Comparison of ENCODE assay signal across 9 cellular contexts in genomic region chr15:58269455-58270414, GRCh38.
DNase-seq lines count a peak whose midpoint lies in the region; ATAC-seq and TF ChIP-seq lines count a peak whose summit lies in the region.
"Had no signal": no experiment of that assay in that cellular context is flagged by ENCODE, and none has a peak within 500 bp of the region (broad histone marks: within the 10 kb centered on the region; RNA-seq: fewer than 3 reads in every experiment).

No MANE protein-coding gene starts in this region.

- POLR2A ChIA-PET in activated CD4-positive, alpha-beta T cell treated with anti-CD3 and anti-CD28 coated beads, Interleukin-2, amount 10 ng/mL, durations not matched to agents 7 days and 5 days (lab: Charles Lee): interaction anchor here (0.6 kb wide), 2 partner anchors 246 to 478 kb away, joined by 3 to 11 read pairs; no protein-coding TSS in a partner anchor

- H3K27ac Mint-ChIP-seq in activated CD4-positive, alpha-beta T cell treated with anti-CD3 and anti-CD28 coated beads, Interleukin-2, amount 10 ng/mL, durations not matched to agents 7 days and 5 days: no peak overlapping the region
- H3K27ac Mint-ChIP-seq in natural killer cell: peak overlapping the region; percentile 50 to 75

- peak; percentile 71 for DNase-seq in AG20443 (ENCODE audit: low spot score)
- peak; percentile 63 for DNase-seq in GM12865 (ENCODE audit: low read depth)
- peak; percentile 62 for DNase-seq in NCI-H2171 treated with DMSO at 0.1 percent for 48 hours (lab: John Stamatoyannopoulos, UW)
- peak; percentile 63 for DNase-seq in activated CD4-positive, alpha-beta T cell treated with anti-CD3 and anti-CD28 coated beads, Interleukin-2, amount 10 ng/mL, durations not matched to agents 7 days and 5 days
- peak; percentile 49 for DNase-seq in fibroblast of gingiva (ENCODE audit: low read depth)
- DNase-seq in natural killer cell: no peak

- peak; percentile 80 to 97 (median 91) for ATAC-seq in natural killer cell
- no peak for ATAC-seq in HG03354 (IDR thresholded peaks at IDR 0.05; ENCODE audit: poor library complexity, severe bottlenecking, unreplicated experiment)
- ATAC-seq in GM19467 (IDR thresholded peaks at IDR 0.05; ENCODE audit: unreplicated experiment): no peak

- no peaks in the 10 kb centered on the region for H3K27me3 Mint-ChIP-seq in activated CD4-positive, alpha-beta T cell treated with anti-CD3 and anti-CD28 coated beads, Interleukin-2, amount 10 ng/mL, durations not matched to agents 7 days and 5 days
- H3K27me3 Mint-ChIP-seq in natural killer cell (ENCODE audit: low read depth in 2 of 2): peaks cover 2 to 8% of the 10 kb centered on the region in 2 donors

- H3K9me3 Mint-ChIP-seq in activated CD4-positive, alpha-beta T cell treated with anti-CD3 and anti-CD28 coated beads, Interleukin-2, amount 10 ng/mL, durations not matched to agents 7 days and 5 days: peaks cover 6% of the 10 kb centered on the region
- peaks cover 0 to 6% of the 10 kb centered on the region in 2 donors for H3K9me3 Mint-ChIP-seq in natural killer cell

- CTCF ChIA-PET in activated CD4-positive, alpha-beta T cell treated with anti-CD3 and anti-CD28 coated beads, Interleukin-2, amount 10 ng/mL, durations not matched to agents 7 days and 5 days (lab: Charles Lee): interaction anchor here (0.6 to 1.8 kb wide), 11 partner anchors 8 to 528 kb away, joined by 3 to 5 read pairs (median 3); no protein-coding TSS in a partner anchor

- intact Hi-C loops in natural killer cell (cut with micrococcal nuclease): loop anchor here (5.0 to 10.0 kb wide), 3 partner anchors 95 to 503 kb away; partner anchors contain the start of gene MINDY2

- H3K4me3 ChIP-seq in GM12865 (ENCODE audit: low read depth, low read length): no peak overlapping the region
- H3K4me3 ChIP-seq: skin epidermis had no signal

- no peak overlapping the region for H3K4me3 Mint-ChIP-seq in activated CD4-positive, alpha-beta T cell treated with anti-CD3 and anti-CD28 coated beads, Interleukin-2, amount 10 ng/mL, durations not matched to agents 7 days and 5 days
- no peak overlapping the region for H3K4me3 Mint-ChIP-seq in natural killer cell

- peak; percentile 58 for TF ChIP-seq CTCF in GM12865 (IDR thresholded peaks at IDR 0.05; ENCODE audit: insufficient read depth, low read depth, low read length, missing control alignments)
- peak; percentile 76 for TF ChIP-seq CTCF in natural killer cell (IDR thresholded peaks at IDR 0.05)

- H3K4me1 Mint-ChIP-seq in activated CD4-positive, alpha-beta T cell treated with anti-CD3 and anti-CD28 coated beads, Interleukin-2, amount 10 ng/mL, durations not matched to agents 7 days and 5 days: peaks cover 10% of the 10 kb centered on the region
- H3K4me1 Mint-ChIP-seq in natural killer cell: peaks cover 11 to 13% of the 10 kb centered on the region in 2 donors

- H3K36me3 Mint-ChIP-seq in activated CD4-positive, alpha-beta T cell treated with anti-CD3 and anti-CD28 coated beads, Interleukin-2, amount 10 ng/mL, durations not matched to agents 7 days and 5 days (ENCODE audit: low read depth): peaks cover 5% of the 10 kb centered on the region
- H3K36me3 Mint-ChIP-seq in natural killer cell: peaks cover 6% of the 10 kb centered on the region

Comparison
In these comparisons a context has a peak if more than half of its experiments do, and no peak if none do; other contexts are left out.
1. ATAC-seq: peak in natural killer cell (3 of 3); none in HG03354 (single experiment) and GM19467 (single experiment).